ENCODE assay signal across 16 cellular contexts in genomic region chr9:114603183-114603582, GRCh38. TPM values are rescaled to one million over a fixed set of nuclear protein-coding genes. Genes with fewer than 3 reads are reported as not detected.
DNase-seq lines count a peak whose midpoint lies in the region; ATAC-seq and TF ChIP-seq lines count a peak whose summit lies in the region.
"Had no signal": no experiment of that assay in that cellular context is flagged by ENCODE, and none has a peak within 500 bp of the region (broad histone marks: within the 10 kb centered on the region; RNA-seq: fewer than 3 reads in every experiment).

No MANE protein-coding gene starts in this region.

- POLR2A ChIA-PET in naive thymus-derived CD8-positive, alpha-beta T cell (lab: Charles Lee), result interaction anchor here (0.8 to 1.1 kb wide), 2 partner anchors 11 to 99 kb away, joined by 3 read pairs; no protein-coding TSS in a partner anchor

- peaks cover 6 to 23% (median 13%) of the 10 kb centered on the region in 4 donors for H3K4me1 Mint-ChIP-seq in naive thymus-derived CD8-positive, alpha-beta T cell
- peaks cover 6% of the 10 kb centered on the region for H3K4me1 Mint-ChIP-seq in activated naive CD8-positive, alpha-beta T cell treated with anti-CD3 and anti-CD28 coated beads for 36 hours
- H3K4me1 Mint-ChIP-seq: GM23338 had no signal

- TF ChIP-seq POLR2A in heart left ventricle (IDR thresholded peaks at IDR 0.05), result no peak

- TF ChIP-seq CTCF in heart left ventricle (IDR thresholded peaks at IDR 0.05), result no peak

- peak overlapping the region; percentile 44 for H3K9ac ChIP-seq in adipocyte (ENCODE audit: low read length)

- H3K27ac ChIP-seq in heart left ventricle, result no peak overlapping the region

- no peaks in the 10 kb centered on the region for H3K27me3 ChIP-seq in adipocyte (replicated peaks; ENCODE audit: control insufficient read depth, insufficient read depth, low read length)
- no peaks in the 10 kb centered on the region for H3K27me3 ChIP-seq in heart left ventricle

- H3K4me3 ChIP-seq in adipocyte (ENCODE audit: low read length) (no peak overlapping the region), heart left ventricle (no peak overlapping the region)
- H3K4me3 ChIP-seq: GM23338 had no signal

- peaks cover 31% of the 10 kb centered on the region for H3K36me3 ChIP-seq in adipocyte (ENCODE audit: control insufficient read depth, insufficient read depth, low read length, severe bottlenecking)
- H3K36me3 ChIP-seq in heart left ventricle, result peaks cover 0 to 31% (median 23%) of the 10 kb centered on the region in 9 donors

- H3K27me3 Mint-ChIP-seq in naive thymus-derived CD8-positive, alpha-beta T cell, result no peaks in the 10 kb centered on the region
- H3K27me3 Mint-ChIP-seq in activated naive CD8-positive, alpha-beta T cell treated with anti-CD3 and anti-CD28 coated beads for 36 hours, result no peaks in the 10 kb centered on the region

- H3K9me3 ChIP-seq in adipocyte (ENCODE audit: control insufficient read depth, low read length) (peaks cover 4% of the 10 kb centered on the region), heart left ventricle (peaks cover 0 to 12% (median 2%) of the 10 kb centered on the region in 12 donors)

- DNase-seq in DMS79 treated with DMSO at 0.1 percent for 48 hours (lab: John Stamatoyannopoulos, UW) (peak; percentile 98), NCI-H345 treated with DMSO at 0.1 percent for 48 hours (lab: John Stamatoyannopoulos, UW; ENCODE audit: unreplicated experiment) (peak; percentile 36), adipocyte (ENCODE audit: low read depth) (no peak), heart left ventricle (no peak)
- no peak for DNase-seq in naive thymus-derived CD8-positive, alpha-beta T cell
- DNase-seq in activated naive CD8-positive, alpha-beta T cell treated with anti-CD3 and anti-CD28 coated beads for 36 hours, result no peak
- no peak for DNase-seq in stimulated activated CD4-positive, alpha-beta T cell treated with anti-CD3 and anti-CD28 coated beads, Interleukin-4, amount 100 ng/mL, for 4 hours
- DNase-seq: ACHN; CD8-positive, alpha-beta memory T cell; KBM-7; NCI-H187 treated with DMSO at 0.1 percent for 48 hours; NCI-H2171; NCI-H510A; NCI-H82 had no signal

- ATAC-seq in naive thymus-derived CD8-positive, alpha-beta T cell, result no peak
- ATAC-seq in heart left ventricle, result no peak
- ATAC-seq: GM23338 had no signal

- no peak overlapping the region for H3K4me3 Mint-ChIP-seq in naive thymus-derived CD8-positive, alpha-beta T cell
- H3K4me3 Mint-ChIP-seq in activated naive CD8-positive, alpha-beta T cell treated with anti-CD3 and anti-CD28 coated beads for 36 hours, result no peak overlapping the region
- H3K4me3 Mint-ChIP-seq: GM23338 had no signal

- H3K4me1 ChIP-seq in adipocyte (ENCODE audit: control insufficient read depth, insufficient read depth, low read length) (peaks cover 57% of the 10 kb centered on the region), heart left ventricle (peaks cover 0 to 16% (median 7%) of the 10 kb centered on the region in 12 donors)

- peaks cover 0 to 10% (median 2%) of the 10 kb centered on the region in 9 donors for H3K9me3 Mint-ChIP-seq in naive thymus-derived CD8-positive, alpha-beta T cell
- peaks cover 8% of the 10 kb centered on the region for H3K9me3 Mint-ChIP-seq in activated naive CD8-positive, alpha-beta T cell treated with anti-CD3 and anti-CD28 coated beads for 36 hours

- peak overlapping the region in 6 of 10 donors; percentile 18 to 68 (median 37) for H3K27ac Mint-ChIP-seq in naive thymus-derived CD8-positive, alpha-beta T cell
- H3K27ac Mint-ChIP-seq in activated naive CD8-positive, alpha-beta T cell treated with anti-CD3 and anti-CD28 coated beads for 36 hours, result no peak overlapping the region
- H3K27ac Mint-ChIP-seq: GM23338 had no signal

- 92 to 96% (median 94%) methylated on average over 4 of the region's 4 CpGs for WGBS in heart left ventricle, 4 donors

- intact Hi-C loops in heart left ventricle (cut with DNase I), result loop anchor here in 1 of 10 donors (10.0 kb wide), 1 partner anchor 108 kb away; no protein-coding TSS in a partner anchor

- H3K36me3 Mint-ChIP-seq in naive thymus-derived CD8-positive, alpha-beta T cell, result peaks cover 0 to 31% (median 18%) of the 10 kb centered on the region in 3 donors
- H3K36me3 Mint-ChIP-seq in activated naive CD8-positive, alpha-beta T cell treated with anti-CD3 and anti-CD28 coated beads for 36 hours, result peaks cover 38% of the 10 kb centered on the region

RNA-seq across cellular contexts. Expression of gene TMEM268, which starts 7.9 kb away (rescaled TPM):
- 10 to 100 TPM; 25.2 to 28.3 TPM for total RNA-seq in naive thymus-derived CD8-positive, alpha-beta T cell
- 10 to 100 TPM in 1 of 3 donors, 1 to 10 TPM in 2; 6.5 to 16.6 (median 8.0) TPM for polyA plus RNA-seq in naive thymus-derived CD8-positive, alpha-beta T cell
- total RNA-seq in activated naive CD8-positive, alpha-beta T cell treated with anti-CD3 and anti-CD28 coated beads for 36 hours, result 10 to 100 TPM; 28.8 to 29.8 TPM
- total RNA-seq in heart left ventricle, result 1 to 10 TPM; 1.3 to 6.4 (median 3.7) TPM
- 1 to 10 TPM in 1 of 2 donors, under 1 TPM in 1; 0.91 to 1.9 TPM for polyA plus RNA-seq in heart left ventricle

RNA-seq across cellular contexts. Expression of gene ATP6V1G1, which starts 15.6 kb away (rescaled TPM):
- 100 to 1,000 TPM; 165 to 170 TPM for total RNA-seq in naive thymus-derived CD8-positive, alpha-beta T cell
- polyA plus RNA-seq in naive thymus-derived CD8-positive, alpha-beta T cell, result 100 to 1,000 TPM; 298 to 381 (median 349) TPM
- total RNA-seq in activated naive CD8-positive, alpha-beta T cell treated with anti-CD3 and anti-CD28 coated beads for 36 hours, result 10 to 100 TPM; 41.7 to 41.9 TPM
- 100 to 1,000 TPM in 2 of 9 donors, 10 to 100 TPM in 7; 58.1 to 135 (median 69.1) TPM for total RNA-seq in heart left ventricle
- 100 to 1,000 TPM in 1 of 2 donors, 10 to 100 TPM in 1; 85.4 to 136 TPM for polyA plus RNA-seq in heart left ventricle

RNA-seq across cellular contexts. Expression of gene TEX53, which starts 54.4 kb away (rescaled TPM):
- total RNA-seq in naive thymus-derived CD8-positive, alpha-beta T cell, result not detected
- not detected for polyA plus RNA-seq in naive thymus-derived CD8-positive, alpha-beta T cell
- not detected for total RNA-seq in activated naive CD8-positive, alpha-beta T cell treated with anti-CD3 and anti-CD28 coated beads for 36 hours
- total RNA-seq in heart left ventricle, result not detected
- not detected for polyA plus RNA-seq in heart left ventricle
- total RNA-seq: CD8-positive, alpha-beta memory T cell; GM23338; SK-MEL-5 had no signal
- polyA plus RNA-seq: CD8-positive, alpha-beta memory T cell; GM23338 had no signal

Comparison
In these comparisons a context has a peak if more than half of its experiments do, and no peak if none do; other contexts are left out.
1. DNase-seq: peak in DMS79 treated with DMSO at 0.1 percent for 48 hours (single experiment) and NCI-H345 treated with DMSO at 0.1 percent for 48 hours (single experiment); none in adipocyte (single experiment), naive thymus-derived CD8-positive, alpha-beta T cell (0 of 10), activated naive CD8-positive, alpha-beta T cell treated with anti-CD3 and anti-CD28 coated beads for 36 hours (single experiment), stimulated activated CD4-positive, alpha-beta T cell treated with anti-CD3 and anti-CD28 coated beads, Interleukin-4, amount 100 ng/mL, for 4 hours (0 of 2) and heart left ventricle (0 of 5).